In genomic region chr14:39113685-39114072, GRCh38 we compare ENCODE assay signal across 1 cellular context.
TF ChIP-seq lines count a peak whose summit lies in the region.

No MANE protein-coding gene starts in this region.

TF ChIP-seq in WTC11, 78 proteins besides CTCF, POLR2A, EP300 and RAD21 (continued from another document):
- TF ChIP-seq ZNF532 (CRISPR knock-in tag; IDR thresholded peaks at IDR 0.05; ENCODE audit: borderline replicate concordance) (no peak), PREB (CRISPR knock-in tag; IDR thresholded peaks at IDR 0.05; ENCODE audit: borderline replicate concordance) (no peak), ZNF416 (CRISPR knock-in tag; IDR thresholded peaks at IDR 0.05) (no peak), KAT7 (CRISPR knock-in tag; IDR thresholded peaks at IDR 0.05; ENCODE audit: borderline replicate concordance) (no peak), HMGXB4 (CRISPR knock-in tag; IDR thresholded peaks at IDR 0.05) (no peak), OVOL2 (CRISPR knock-in tag; IDR thresholded peaks at IDR 0.05; ENCODE audit: borderline replicate concordance) (no peak)
